Comparison of ENCODE assay signal across 11 cellular contexts in genomic region chr3:52121813-52122212, GRCh38. TPM values are rescaled to one million over a fixed set of nuclear protein-coding genes. Genes with fewer than 3 reads are reported as not detected.
DNase-seq lines count a peak whose midpoint lies in the region; ATAC-seq and TF ChIP-seq lines count a peak whose summit lies in the region.
"Had no signal": no experiment of that assay in that cellular context is flagged by ENCODE, and none has a peak within 500 bp of the region (broad histone marks: within the 10 kb centered on the region; RNA-seq: fewer than 3 reads in every experiment).

No MANE protein-coding gene starts in this region.

- 75% methylated on average over 6 of the region's 6 CpGs for WGBS in esophagus muscularis mucosa

- H3K4me1 Mint-ChIP-seq in Caco-2 (ENCODE audit: low read depth, unreplicated experiment), result no peaks in the 10 kb centered on the region
- no peaks in the 10 kb centered on the region for H3K4me1 Mint-ChIP-seq in activated T-cell treated with anti-CD3 and anti-CD28 coated beads, Interleukin-2, amount 50 U/mL, for 72 hours (ENCODE audit: low read depth)
- H3K4me1 Mint-ChIP-seq in activated naive CD8-positive, alpha-beta T cell treated with anti-CD3 and anti-CD28 coated beads for 36 hours, result peaks cover 4% of the 10 kb centered on the region
- H3K4me1 Mint-ChIP-seq: CD4-positive, CD25-positive, alpha-beta regulatory T cell had no signal

- CTCF ChIA-PET in Caco-2 (lab: Charles Lee), result interaction anchor here (0.6 kb wide), 1 partner anchor 65 kb away, joined by 3 read pairs; no protein-coding TSS in a partner anchor

- H3K27me3 Mint-ChIP-seq in Caco-2 (ENCODE audit: insufficient read depth, unreplicated experiment), result no peaks in the 10 kb centered on the region
- no peaks in the 10 kb centered on the region for H3K27me3 Mint-ChIP-seq in activated T-cell treated with anti-CD3 and anti-CD28 coated beads, Interleukin-2, amount 50 U/mL, for 72 hours (ENCODE audit: low read depth)
- no peaks in the 10 kb centered on the region for H3K27me3 Mint-ChIP-seq in activated naive CD8-positive, alpha-beta T cell treated with anti-CD3 and anti-CD28 coated beads for 36 hours
- H3K27me3 Mint-ChIP-seq: CD4-positive, CD25-positive, alpha-beta regulatory T cell had no signal

- no peak for TF ChIP-seq EP300 in esophagus muscularis mucosa (IDR thresholded peaks at IDR 0.05)

- no peak overlapping the region for H3K4me2 ChIP-seq in parathyroid adenoma (ENCODE audit: low read length)

- peak overlapping the region; percentile 39 for H3K27ac Mint-ChIP-seq in Caco-2 (ENCODE audit: unreplicated experiment)
- no peak overlapping the region for H3K27ac Mint-ChIP-seq in activated T-cell treated with anti-CD3 and anti-CD28 coated beads, Interleukin-2, amount 50 U/mL, for 72 hours
- H3K27ac Mint-ChIP-seq in activated naive CD8-positive, alpha-beta T cell treated with anti-CD3 and anti-CD28 coated beads for 36 hours, result no peak overlapping the region

- no peak overlapping the region for H2AFZ ChIP-seq in parathyroid adenoma

- no peaks in the 10 kb centered on the region for H3K79me2 ChIP-seq in parathyroid adenoma

- H3K9me3 ChIP-seq in Caco-2, result no peaks in the 10 kb centered on the region
- H3K9me3 ChIP-seq in esophagus muscularis mucosa, result no peaks in the 10 kb centered on the region
- H3K9me3 ChIP-seq in parathyroid adenoma (ENCODE audit: control insufficient read depth, low read length), result no peaks in the 10 kb centered on the region

- H3K4me3 Mint-ChIP-seq in Caco-2 (ENCODE audit: unreplicated experiment), result no peak overlapping the region
- H3K4me3 Mint-ChIP-seq in activated T-cell treated with anti-CD3 and anti-CD28 coated beads, Interleukin-2, amount 50 U/mL, for 72 hours, result no peak overlapping the region
- no peak overlapping the region for H3K4me3 Mint-ChIP-seq in activated naive CD8-positive, alpha-beta T cell treated with anti-CD3 and anti-CD28 coated beads for 36 hours
- H3K4me3 Mint-ChIP-seq: CD4-positive, CD25-positive, alpha-beta regulatory T cell had no signal

- peaks cover 29% of the 10 kb centered on the region for H3K36me3 Mint-ChIP-seq in Caco-2 (ENCODE audit: insufficient read depth, unreplicated experiment)
- peaks cover 1 to 4% of the 10 kb centered on the region in 2 donors for H3K36me3 Mint-ChIP-seq in activated T-cell treated with anti-CD3 and anti-CD28 coated beads, Interleukin-2, amount 50 U/mL, for 72 hours (ENCODE audit: insufficient read depth in 2 of 2)
- peaks cover 4% of the 10 kb centered on the region for H3K36me3 Mint-ChIP-seq in activated naive CD8-positive, alpha-beta T cell treated with anti-CD3 and anti-CD28 coated beads for 36 hours
- H3K36me3 Mint-ChIP-seq: CD4-positive, CD25-positive, alpha-beta regulatory T cell had no signal

- no peaks in the 10 kb centered on the region for H3K27me3 ChIP-seq in Caco-2 (replicated peaks; ENCODE audit: control insufficient read depth, insufficient read depth, low read length)
- H3K27me3 ChIP-seq in esophagus muscularis mucosa, result no peaks in the 10 kb centered on the region
- H3K27me3 ChIP-seq in parathyroid adenoma (ENCODE audit: control insufficient read depth, insufficient read depth, low read length), result no peaks in the 10 kb centered on the region

- POLR2A ChIA-PET in Caco-2 (lab: Charles Lee), result interaction anchor here (0.6 kb wide), 1 partner anchor 414 kb away, joined by 3 read pairs; the partner anchor contains the start of gene UQCC5

- H3K36me3 ChIP-seq in Caco-2 (ENCODE audit: control insufficient read depth, insufficient read depth, low read length), result peaks cover 2% of the 10 kb centered on the region
- H3K36me3 ChIP-seq in esophagus muscularis mucosa, result no peaks in the 10 kb centered on the region
- H3K36me3 ChIP-seq in parathyroid adenoma (ENCODE audit: control insufficient read depth, insufficient read depth, low read length), result no peaks in the 10 kb centered on the region

- no peak for TF ChIP-seq CTCF in Caco-2 (IDR thresholded peaks at IDR 0.05; ENCODE audit: insufficient read depth in 1 of 2, low read depth in 1 of 2, low read length in 1 of 2, severe bottlenecking in 1 of 2, unreplicated experiment in 1 of 2)
- TF ChIP-seq CTCF in esophagus muscularis mucosa (IDR thresholded peaks at IDR 0.05), result no peak
- no peak for TF ChIP-seq CTCF in parathyroid adenoma (IDR thresholded peaks at IDR 0.05)

- no TSS peak for BruUV-seq in Caco-2 (replicated peaks; lab: Mats Ljungman, UMichigan)

- H3K4me3 ChIP-seq in Caco-2 (ENCODE audit: low read depth, low read length), result no peak overlapping the region
- no peak overlapping the region for H3K4me3 ChIP-seq in esophagus muscularis mucosa
- H3K4me3 ChIP-seq in parathyroid adenoma (ENCODE audit: low read depth, low read length), result no peak overlapping the region

- H3K9ac ChIP-seq in parathyroid adenoma, result no peak overlapping the region

- TF ChIP-seq POLR2A in esophagus muscularis mucosa (IDR thresholded peaks at IDR 0.05; ENCODE audit: low read depth), result no peak

- no peaks in the 10 kb centered on the region for H3K9me3 Mint-ChIP-seq in Caco-2 (ENCODE audit: unreplicated experiment)
- no peaks in the 10 kb centered on the region for H3K9me3 Mint-ChIP-seq in activated T-cell treated with anti-CD3 and anti-CD28 coated beads, Interleukin-2, amount 50 U/mL, for 72 hours
- no peaks in the 10 kb centered on the region for H3K9me3 Mint-ChIP-seq in activated naive CD8-positive, alpha-beta T cell treated with anti-CD3 and anti-CD28 coated beads for 36 hours
- H3K9me3 Mint-ChIP-seq: CD4-positive, CD25-positive, alpha-beta regulatory T cell had no signal

- H3K4me1 ChIP-seq in Caco-2 (peaks cover 7% of the 10 kb centered on the region; the same call in 1 of the 2 replicates), esophagus muscularis mucosa (peaks cover 22 to 42% (median 34%) of the 10 kb centered on the region in 4 donors), parathyroid adenoma (peaks cover 8% of the 10 kb centered on the region)

- no peak for ATAC-seq in GM18858 (IDR thresholded peaks at IDR 0.05; ENCODE audit: unreplicated experiment)
- ATAC-seq in activated T-cell treated with anti-CD3 and anti-CD28 coated beads, Interleukin-2, amount 50 U/mL, for 72 hours (replicated peaks in 1 of 2), result no peak

- intact Hi-C loops in Caco-2 (cut with micrococcal nuclease; ENCODE audit: unreplicated experiment) (loop anchor here (2.0 kb wide), 1 partner anchor 65 kb away; the partner anchor contains the start of gene DUSP7), esophagus muscularis mucosa (cut with DNase I) (loop anchor here (5.0 kb wide), 1 partner anchor 70 kb away; no protein-coding TSS in a partner anchor)

- peak overlapping the region; percentile 47 to 60 (median 56) for H3K27ac ChIP-seq in esophagus muscularis mucosa (replicated peaks in 1 of 4)
- peak overlapping the region; percentile 35 for H3K27ac ChIP-seq in parathyroid adenoma

- no peak for DNase-seq in Caco-2
- DNase-seq in NOMO-1 treated with dmso at 0.1 percent for 144 hours (lab: John Stamatoyannopoulos, UW; ENCODE audit: unreplicated experiment), result peak; percentile 65
- no peak for DNase-seq in esophagus muscularis mucosa (ENCODE audit: extremely low spot score)
- DNase-seq in NCI-H2029 (lab: John Stamatoyannopoulos, UW), result no peak
- DNase-seq in activated T-cell treated with anti-CD3 and anti-CD28 coated beads, Interleukin-2, amount 50 U/mL, for 72 hours, result no peak
- no peak for DNase-seq in activated naive CD8-positive, alpha-beta T cell treated with anti-CD3 and anti-CD28 coated beads for 36 hours
- DNase-seq: activated naive CD4-positive, alpha-beta T cell treated with anti-CD3 and anti-CD28 coated beads, Interleukin-2, amount 50 U/mL, for 16 hours; CD4-positive, CD25-positive, alpha-beta regulatory T cell; stimulated activated CD4-positive, alpha-beta T cell treated with anti-CD3 and anti-CD28 coated beads, Interleukin-12 subunit alpha, Interleukin-12 subunit beta, amount 100 ng/mL, for 4 hours had no signal

RNA-seq across cellular contexts. Expression of gene POC1A, which starts 32.4 kb away (rescaled TPM):
- total RNA-seq in Caco-2 (2022) (28.3 and 32.2 TPM in 2 replicates), esophagus muscularis mucosa (1 to 10 TPM in 3 of 4 donors, under 1 TPM in 1; 0.71 to 2.1 (median 1.2) TPM)
- 10 to 100 TPM; 28.6 to 39.0 TPM for total RNA-seq in activated T-cell treated with anti-CD3 and anti-CD28 coated beads, Interleukin-2, amount 50 U/mL, for 72 hours
- 10 to 100 TPM; 23.8 to 24.8 TPM for total RNA-seq in activated naive CD8-positive, alpha-beta T cell treated with anti-CD3 and anti-CD28 coated beads for 36 hours
